In genomic region chr20:36270744-36271638, GRCh38 we compare ENCODE assay signal across 1 cellular context.
TF ChIP-seq lines count a peak whose summit lies in the region.

No MANE protein-coding gene starts in this region.

TF ChIP-seq in HepG2, 621 proteins besides CTCF, POLR2A, EP300 and RAD21 (continues in another document):
- TF ChIP-seq MYC (CRISPR knock-in tag; IDR thresholded peaks at IDR 0.05; ENCODE audit: borderline replicate concordance), result peak; percentile 52; the same call in 1 of the 2 replicates
- no peak for TF ChIP-seq ATF6 (CRISPR knock-in tag; conservative IDR thresholded peaks at IDR 0.05)
- no peak for TF ChIP-seq NR2F2 (IDR thresholded peaks at IDR 0.05; ENCODE audit: borderline replicate concordance, low read depth)
- TF ChIP-seq ZNF441 (CRISPR knock-in tag; IDR thresholded peaks at IDR 0.05; ENCODE audit: borderline replicate concordance), result peak; percentile 19; the same call in 1 of the 2 replicates
- no peak for TF ChIP-seq ZNF766 (CRISPR knock-in tag; IDR thresholded peaks at IDR 0.05; ENCODE audit: borderline replicate concordance)
- no peak for TF ChIP-seq ZNF703 (CRISPR knock-in tag; IDR thresholded peaks at IDR 0.05; ENCODE audit: borderline replicate concordance)
- TF ChIP-seq SRSF1 (optimal IDR thresholded peaks at IDR 0.05; ENCODE audit: low read depth, low read length), result no peak
- TF ChIP-seq ATF5 (CRISPR knock-in tag; IDR thresholded peaks at IDR 0.05; ENCODE audit: low read depth), result 0 out of 2 replicates have a peak, but pooled peaks have one; percentile 80
- no peak for TF ChIP-seq ZNF451 (CRISPR knock-in tag; IDR thresholded peaks at IDR 0.05)
- TF ChIP-seq ZNF256 (CRISPR knock-in tag; conservative IDR thresholded peaks at IDR 0.05), result no peak; the same call in 1 of the 2 replicates
- TF ChIP-seq NCOA5 (CRISPR knock-in tag; IDR thresholded peaks at IDR 0.05), result no peak
- no peak for TF ChIP-seq HNRNPUL1 (IDR thresholded peaks at IDR 0.05; ENCODE audit: low read depth, low read length)
- no peak for TF ChIP-seq E2F2 (CRISPR knock-in tag; IDR thresholded peaks at IDR 0.05; ENCODE audit: borderline replicate concordance)
- no peak; the same call in 1 of the 2 replicates for TF ChIP-seq SP2 (CRISPR knock-in tag; IDR thresholded peaks at IDR 0.05)
- peak; percentile 94 for TF ChIP-seq GABPB1 (CRISPR knock-in tag; IDR thresholded peaks at IDR 0.05)
- TF ChIP-seq TBX3 (IDR thresholded peaks at IDR 0.05; ENCODE audit: borderline replicate concordance), result no peak
- TF ChIP-seq ZGPAT (CRISPR knock-in tag; IDR thresholded peaks at IDR 0.05), result peak; percentile 73
- no peak for TF ChIP-seq GFI1 (CRISPR knock-in tag; IDR thresholded peaks at IDR 0.05; ENCODE audit: borderline replicate concordance)
- TF ChIP-seq PLSCR1 (CRISPR knock-in tag; IDR thresholded peaks at IDR 0.05; ENCODE audit: borderline replicate concordance), result no peak
- no peak for TF ChIP-seq ZSCAN25 (CRISPR knock-in tag; IDR thresholded peaks at IDR 0.05)
- peak; percentile 65; the same call in 1 of the 2 replicates for TF ChIP-seq IRF2 (CRISPR knock-in tag; IDR thresholded peaks at IDR 0.05)
- TF ChIP-seq MYPOP (CRISPR knock-in tag; IDR thresholded peaks at IDR 0.05), result no peak
- no peak for TF ChIP-seq ZFP36L1 (CRISPR knock-in tag; IDR thresholded peaks at IDR 0.05)
- TF ChIP-seq PRMT3 (CRISPR knock-in tag; IDR thresholded peaks at IDR 0.05; ENCODE audit: borderline replicate concordance, low read depth), result 0 out of 2 replicates have a peak, but pooled peaks have one; percentile 55
- TF ChIP-seq PITX1 (CRISPR knock-in tag; IDR thresholded peaks at IDR 0.05), result peak; percentile 86
- TF ChIP-seq ZNF354B (CRISPR knock-in tag; IDR thresholded peaks at IDR 0.05), result no peak
- no peak for TF ChIP-seq ZNF83 (CRISPR knock-in tag; IDR thresholded peaks at IDR 0.05; ENCODE audit: borderline replicate concordance)
- TF ChIP-seq TEAD3 (CRISPR knock-in tag; optimal IDR thresholded peaks at IDR 0.05; ENCODE audit: borderline replicate concordance), result peak; percentile 83
- TF ChIP-seq DNMT3B (CRISPR knock-in tag; conservative IDR thresholded peaks at IDR 0.05), result no peak
- no peak; the same call in 1 of the 2 replicates for TF ChIP-seq ZNF543 (CRISPR knock-in tag; IDR thresholded peaks at IDR 0.05)
- TF ChIP-seq ZNF580 (CRISPR knock-in tag; IDR thresholded peaks at IDR 0.05; ENCODE audit: borderline replicate concordance, low read depth), result 0 out of 2 replicates have a peak, but pooled peaks have one; percentile 41
- no peak for TF ChIP-seq ZKSCAN5 (CRISPR knock-in tag; IDR thresholded peaks at IDR 0.05)
- 0 out of 2 replicates have a peak, but pooled peaks have one; percentile 82 for TF ChIP-seq EED (CRISPR knock-in tag; IDR thresholded peaks at IDR 0.05)
- TF ChIP-seq ZMAT3 (CRISPR knock-in tag; conservative IDR thresholded peaks at IDR 0.05), result 0 out of 2 replicates have a peak, but pooled peaks have one; percentile 52
- TF ChIP-seq NFAT5 (CRISPR knock-in tag; IDR thresholded peaks at IDR 0.05), result no peak; the same call in 1 of the 2 replicates
- peak; percentile 31 for TF ChIP-seq ZBTB40 (IDR thresholded peaks at IDR 0.05)
- TF ChIP-seq ZBTB40 (CRISPR knock-in tag; IDR thresholded peaks at IDR 0.05), result 0 out of 2 replicates have a peak, but pooled peaks have one; percentile 46
- peak; percentile 98 for TF ChIP-seq KAT8 (CRISPR knock-in tag; IDR thresholded peaks at IDR 0.05)
